Comparison of ENCODE assay signal across 14 cellular contexts in the genomic region with DNA sequence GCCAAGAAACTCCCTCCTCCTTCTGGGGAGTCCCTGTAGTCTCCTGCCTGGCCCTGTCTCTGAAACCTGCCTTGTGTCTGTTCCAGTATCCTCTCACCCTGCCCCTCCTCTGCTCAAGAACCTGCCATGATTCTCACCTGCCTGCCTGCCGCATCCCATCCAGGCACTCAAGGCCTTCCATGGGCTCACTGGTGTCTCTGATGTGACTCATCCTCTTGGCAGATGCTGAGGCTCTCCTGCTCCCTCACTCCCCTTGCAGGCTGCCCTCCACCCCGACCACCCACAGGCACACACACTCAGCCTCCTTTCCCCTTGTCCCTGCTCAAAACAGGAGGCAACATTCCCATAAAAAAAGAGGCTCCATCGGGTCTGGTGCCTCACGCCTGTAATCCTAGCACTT. TPM values are rescaled to one million over a fixed set of nuclear protein-coding genes. Genes with fewer than 3 reads are reported as not detected.
DNase-seq lines count a peak whose midpoint lies in the region; ATAC-seq and TF ChIP-seq lines count a peak whose summit lies in the region.
"Had no signal": no experiment of that assay in that cellular context is flagged by ENCODE, and none has a peak within 500 bp of the region (broad histone marks: within the 10 kb centered on the region; RNA-seq: fewer than 3 reads in every experiment).

No MANE protein-coding gene starts in this region.

- no peak overlapping the region for H3K4me3 ChIP-seq in uterus
- H3K4me3 ChIP-seq: BLaER1 treated with 17β-estradiol and CSF1 and Interleukin-3, amounts not matched to agents 10 nM and 100 nM had no signal

- no peaks in the 10 kb centered on the region for H3K27me3 ChIP-seq in uterus

- no peaks in the 10 kb centered on the region for H3K9me3 ChIP-seq in uterus
- H3K9me3 ChIP-seq: BLaER1 treated with 17β-estradiol and CSF1 and Interleukin-3, amounts not matched to agents 10 nM and 100 nM had no signal

- ATAC-seq in HG03280 (IDR thresholded peaks at IDR 0.05; ENCODE audit: unreplicated experiment): no peak

- no peak for TF ChIP-seq CTCF in CD14-positive monocyte (IDR thresholded peaks at IDR 0.05)
- no peak for TF ChIP-seq CTCF in chondrocyte (IDR thresholded peaks at IDR 0.05)
- TF ChIP-seq CTCF in uterus (IDR thresholded peaks at IDR 0.05): no peak

- H3K4me3 Mint-ChIP-seq in CD14-positive monocyte: no peak overlapping the region
- no peak overlapping the region for H3K4me3 Mint-ChIP-seq in chondrocyte (ENCODE audit: unreplicated experiment)

- H3K27ac ChIP-seq in uterus: no peak overlapping the region
- H3K27ac ChIP-seq: BLaER1 treated with 17β-estradiol and CSF1 and Interleukin-3, amounts not matched to agents 10 nM and 100 nM had no signal

- H3K36me3 Mint-ChIP-seq in CD14-positive monocyte (no peaks in the 10 kb centered on the region), chondrocyte (ENCODE audit: low read depth) (no peaks in the 10 kb centered on the region)

- H3K27me3 Mint-ChIP-seq in CD14-positive monocyte (ENCODE audit: low read depth in 3 of 3) (peaks cover 16 to 48% (median 35%) of the 10 kb centered on the region in 3 donors), chondrocyte (ENCODE audit: low read depth) (peaks cover 40% of the 10 kb centered on the region)

- no peak for TF ChIP-seq POLR2A in uterus (IDR thresholded peaks at IDR 0.05)

- DNase-seq in NCI-H1694 treated with DMSO at 0.1 percent for 48 hours (lab: John Stamatoyannopoulos, UW): peak; percentile 19
- no peak for DNase-seq in NCI-H1694 (lab: John Stamatoyannopoulos, UW)
- peak; percentile 32 for DNase-seq in CD14-positive monocyte (ENCODE audit: low spot score)
- DNase-seq in chondrocyte (ENCODE audit: low spot score): peak; percentile 36
- peak; percentile 1 for DNase-seq in retina
- no peak for DNase-seq in uterus
- no peak for DNase-seq in hippocampal formation (lab: John Stamatoyannopoulos, UW)
- DNase-seq: 8988T, NCI-H1417, NCI-H2081, NCI-H2227 treated with DMSO at 0.1 percent for 48 hours, NCI-H526 had no signal

- H3K36me3 ChIP-seq in uterus: no peaks in the 10 kb centered on the region
- H3K36me3 ChIP-seq: BLaER1 treated with 17β-estradiol and CSF1 and Interleukin-3, amounts not matched to agents 10 nM and 100 nM had no signal

- H3K4me1 Mint-ChIP-seq in CD14-positive monocyte: no peaks in the 10 kb centered on the region
- peaks cover 6% of the 10 kb centered on the region for H3K4me1 Mint-ChIP-seq in chondrocyte (ENCODE audit: low read depth)

- no peaks in the 10 kb centered on the region for H3K4me1 ChIP-seq in uterus

- H3K9me3 Mint-ChIP-seq in CD14-positive monocyte: peaks cover 0 to 1% (median 0%) of the 10 kb centered on the region in 7 donors
- no peaks in the 10 kb centered on the region for H3K9me3 Mint-ChIP-seq in chondrocyte (ENCODE audit: low read depth)

- intact Hi-C loops in CD14-positive monocyte (cut with micrococcal nuclease): no loop called here
- intact Hi-C loops in uterus (cut with DNase I; ENCODE audit: low total_unique reads): no loop called here

- H3K27ac Mint-ChIP-seq in CD14-positive monocyte: no peak overlapping the region
- H3K27ac Mint-ChIP-seq in chondrocyte (ENCODE audit: unreplicated experiment): no peak overlapping the region

RNA-seq across cellular contexts. Expression of a gene that starts 5.8 kb away (rescaled TPM):
- polyA plus RNA-seq in CD14-positive monocyte: under 1 TPM in 1 of 2 donors, not detected in 1; 0.25 TPM
- total RNA-seq in chondrocyte: 5.1 to 6.5 TPM (median 6.5 TPM) in 3 replicates
- 10 to 100 TPM in 1 of 4 donors, 1 to 10 TPM in 2, not detected in 1; 2.6 to 16.5 (median 4.4) TPM for total RNA-seq in uterus

Comparison
In these comparisons a context has a peak if more than half of its experiments do, and no peak if none do; other contexts are left out.
1. DNase-seq: peak in NCI-H1694 treated with DMSO at 0.1 percent for 48 hours (single experiment), CD14-positive monocyte (single experiment), chondrocyte (single experiment) and retina (single experiment); none in NCI-H1694 (single experiment), uterus (0 of 2) and hippocampal formation (0 of 2).